3 cellular contexts compared by ENCODE assay signal in the genomic region with DNA sequence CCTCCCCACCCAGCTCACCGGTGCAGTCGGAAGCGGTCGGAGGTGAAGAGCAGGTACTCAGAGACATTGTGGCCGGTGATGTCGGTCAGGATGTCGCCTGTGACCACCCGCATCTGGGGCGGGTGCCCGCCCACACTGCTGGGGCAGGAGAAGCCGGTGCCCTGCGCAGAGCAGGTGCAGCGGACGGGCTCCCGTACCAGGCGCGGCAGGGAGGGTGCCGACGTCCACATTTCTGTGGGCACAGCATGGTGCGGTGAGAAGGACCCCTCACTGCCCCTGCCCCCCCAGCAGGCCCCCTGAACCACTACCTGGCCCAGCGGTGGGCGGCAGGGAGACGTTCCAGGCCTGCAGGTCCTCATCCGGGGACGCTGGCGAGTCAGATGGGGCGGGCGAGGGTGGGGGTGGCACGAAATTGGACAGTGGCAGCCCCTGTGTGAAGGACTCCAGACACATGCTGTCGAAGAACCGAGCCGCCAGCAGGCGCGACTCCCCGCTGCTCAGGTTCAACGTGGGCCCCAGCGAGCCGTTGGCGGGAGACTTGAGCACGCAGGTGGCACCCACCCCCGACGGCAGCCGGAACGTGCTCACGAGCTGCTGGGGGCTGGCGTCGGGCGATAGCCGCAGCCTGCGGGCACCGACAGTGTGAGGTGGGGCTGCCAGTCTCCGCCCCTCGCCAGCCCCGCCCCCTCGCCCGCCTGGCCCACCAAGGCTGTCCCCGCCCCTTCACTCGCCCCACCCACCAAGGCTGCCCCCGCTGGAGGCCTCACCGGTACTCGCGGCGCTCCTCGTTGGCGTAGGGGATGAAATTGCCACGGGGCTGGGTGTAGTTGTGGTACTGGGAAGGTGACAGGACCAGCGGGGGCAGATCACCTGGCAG.
A peak's percentile ranks its signal among the peaks of the same experiment; 100 is the strongest.
TF ChIP-seq lines count a peak whose summit lies in the region.

No MANE protein-coding gene starts in this region.

TF ChIP-seq in GM23338, 12 proteins besides CTCF, POLR2A, EP300 and RAD21:
- TF ChIP-seq ETS1 (IDR thresholded peaks at IDR 0.05): no peak
- no peak for TF ChIP-seq JUNB (IDR thresholded peaks at IDR 0.05; ENCODE audit: unreplicated experiment)
- TF ChIP-seq ZNF114 (CRISPR knock-in tag; IDR thresholded peaks at IDR 0.05): no peak
- TF ChIP-seq CREB1 (CRISPR knock-in tag; IDR thresholded peaks at IDR 0.05; ENCODE audit: low read depth): no peak

TF ChIP-seq in HEK293, 187 proteins besides CTCF, POLR2A, EP300 and RAD21 (continued from another document):
- TF ChIP-seq, protein P1, sequence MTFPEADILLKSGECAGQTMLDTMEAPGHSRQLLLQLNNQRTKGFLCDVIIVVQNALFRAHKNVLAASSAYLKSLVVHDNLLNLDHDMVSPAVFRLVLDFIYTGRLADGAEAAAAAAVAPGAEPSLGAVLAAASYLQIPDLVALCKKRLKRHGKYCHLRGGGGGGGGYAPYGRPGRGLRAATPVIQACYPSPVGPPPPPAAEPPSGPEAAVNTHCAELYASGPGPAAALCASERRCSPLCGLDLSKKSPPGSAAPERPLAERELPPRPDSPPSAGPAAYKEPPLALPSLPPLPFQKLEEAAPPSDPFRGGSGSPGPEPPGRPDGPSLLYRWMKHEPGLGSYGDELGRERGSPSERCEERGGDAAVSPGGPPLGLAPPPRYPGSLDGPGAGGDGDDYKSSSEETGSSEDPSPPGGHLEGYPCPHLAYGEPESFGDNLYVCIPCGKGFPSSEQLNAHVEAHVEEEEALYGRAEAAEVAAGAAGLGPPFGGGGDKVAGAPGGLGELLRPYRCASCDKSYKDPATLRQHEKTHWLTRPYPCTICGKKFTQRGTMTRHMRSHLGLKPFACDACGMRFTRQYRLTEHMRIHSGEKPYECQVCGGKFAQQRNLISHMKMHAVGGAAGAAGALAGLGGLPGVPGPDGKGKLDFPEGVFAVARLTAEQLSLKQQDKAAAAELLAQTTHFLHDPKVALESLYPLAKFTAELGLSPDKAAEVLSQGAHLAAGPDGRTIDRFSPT (tag by site-specific recombination; IDR thresholded peaks at IDR 0.05): peak; percentile 43; the same call in 1 of the 2 replicates
- 0 out of 2 replicates have a peak, but pooled peaks have one; percentile 11 for TF ChIP-seq EGR2 (tag by site-specific recombination; IDR thresholded peaks at IDR 0.05; ENCODE audit: low read depth)

TF ChIP-seq in WTC11, 78 proteins besides CTCF, POLR2A, EP300 and RAD21 (continued from another document):
- TF ChIP-seq FOXP4 (CRISPR knock-in tag; IDR thresholded peaks at IDR 0.05) (no peak), USF2 (CRISPR knock-in tag; IDR thresholded peaks at IDR 0.05) (no peak), STAT6 (CRISPR knock-in tag; conservative IDR thresholded peaks at IDR 0.05; ENCODE audit: low read depth) (no peak), ZNF423 (CRISPR knock-in tag; IDR thresholded peaks at IDR 0.05) (no peak), TCF7 (CRISPR knock-in tag; IDR thresholded peaks at IDR 0.05; ENCODE audit: low read depth) (no peak), PRRX2 (CRISPR knock-in tag; IDR thresholded peaks at IDR 0.05) (no peak), ESRRA (CRISPR knock-in tag; IDR thresholded peaks at IDR 0.05; ENCODE audit: borderline replicate concordance) (no peak)
- TF ChIP-seq, protein P2, sequence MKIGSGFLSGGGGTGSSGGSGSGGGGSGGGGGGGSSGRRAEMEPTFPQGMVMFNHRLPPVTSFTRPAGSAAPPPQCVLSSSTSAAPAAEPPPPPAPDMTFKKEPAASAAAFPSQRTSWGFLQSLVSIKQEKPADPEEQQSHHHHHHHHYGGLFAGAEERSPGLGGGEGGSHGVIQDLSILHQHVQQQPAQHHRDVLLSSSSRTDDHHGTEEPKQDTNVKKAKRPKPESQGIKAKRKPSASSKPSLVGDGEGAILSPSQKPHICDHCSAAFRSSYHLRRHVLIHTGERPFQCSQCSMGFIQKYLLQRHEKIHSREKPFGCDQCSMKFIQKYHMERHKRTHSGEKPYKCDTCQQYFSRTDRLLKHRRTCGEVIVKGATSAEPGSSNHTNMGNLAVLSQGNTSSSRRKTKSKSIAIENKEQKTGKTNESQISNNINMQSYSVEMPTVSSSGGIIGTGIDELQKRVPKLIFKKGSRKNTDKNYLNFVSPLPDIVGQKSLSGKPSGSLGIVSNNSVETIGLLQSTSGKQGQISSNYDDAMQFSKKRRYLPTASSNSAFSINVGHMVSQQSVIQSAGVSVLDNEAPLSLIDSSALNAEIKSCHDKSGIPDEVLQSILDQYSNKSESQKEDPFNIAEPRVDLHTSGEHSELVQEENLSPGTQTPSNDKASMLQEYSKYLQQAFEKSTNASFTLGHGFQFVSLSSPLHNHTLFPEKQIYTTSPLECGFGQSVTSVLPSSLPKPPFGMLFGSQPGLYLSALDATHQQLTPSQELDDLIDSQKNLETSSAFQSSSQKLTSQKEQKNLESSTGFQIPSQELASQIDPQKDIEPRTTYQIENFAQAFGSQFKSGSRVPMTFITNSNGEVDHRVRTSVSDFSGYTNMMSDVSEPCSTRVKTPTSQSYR (CRISPR knock-in tag; IDR thresholded peaks at IDR 0.05): no peak
